In the genomic region with DNA sequence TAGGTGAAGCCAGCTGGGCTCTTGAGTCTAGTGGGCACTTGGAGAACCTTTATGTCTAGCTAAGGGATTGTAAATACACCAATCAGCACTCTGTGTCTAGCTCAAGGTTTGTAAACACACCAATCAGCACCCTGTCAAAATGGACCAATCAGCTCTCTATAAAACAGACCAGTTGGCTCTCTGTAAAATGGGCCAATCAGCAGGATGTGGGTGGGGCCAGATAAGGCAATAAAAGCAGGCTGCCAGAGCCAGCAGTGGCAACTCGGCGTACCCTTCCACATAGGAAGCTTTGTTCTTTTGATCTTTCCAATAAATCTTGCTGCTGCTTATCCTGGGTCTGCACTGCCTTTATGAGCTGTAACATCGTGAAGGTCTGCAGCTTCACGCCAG, we compare ENCODE assay signal across 14 cellular contexts. TPM values are rescaled to one million over a fixed set of nuclear protein-coding genes. Genes with fewer than 3 reads are reported as not detected.
DNase-seq lines count a peak whose midpoint lies in the region; ATAC-seq, FAIRE-seq and TF ChIP-seq lines count a peak whose summit lies in the region.
"Not testable (repeated sequence)": the region's sequence is repeated elsewhere in the genome, so short reads cannot be mapped to it uniquely, and the experiment has no call there.
"Had no signal": no experiment of that assay in that cellular context is flagged by ENCODE, and none has a peak within 500 bp of the region (broad histone marks: within the 10 kb centered on the region; RNA-seq: fewer than 3 reads in every experiment).

No MANE protein-coding gene starts in this region.

- H3K4me2 ChIP-seq in BLaER1 treated with 17β-estradiol and CSF1 and Interleukin-3, amounts not matched to agents 10 nM and 100 nM: peak overlapping the region in 8 of 11 experiments; percentile 50 to 100 (median 97); a peak in 13 of 22 replicates
- H3K4me2 ChIP-seq in HepG2 (ENCODE audit: low read depth, low read length): not testable (repeated sequence)

- not testable (repeated sequence) for TF ChIP-seq RAD21 in HepG2 (CRISPR knock-in tag; IDR thresholded peaks at IDR 0.05)

- not testable (repeated sequence) for H2AFZ ChIP-seq in HepG2 (ENCODE audit: low read length)

- not testable (repeated sequence) for H3K79me2 ChIP-seq in HepG2 (ENCODE audit: insufficient read depth, low read length)

- not testable (repeated sequence) for TF ChIP-seq POLR2A in HepG2 (IDR thresholded peaks at IDR 0.05; ENCODE audit: insufficient read depth in 1 of 2, low read depth in 2 of 2, low read length in 2 of 2); transverse colon (IDR thresholded peaks at IDR 0.05)

- H3K36me3 Mint-ChIP-seq in CD8-positive, alpha-beta memory T cell: peaks cover 14 to 38% (median 18%) of the 10 kb centered on the region in 3 donors
- peaks cover 24% of the 10 kb centered on the region for H3K36me3 Mint-ChIP-seq in WTC11
- H3K36me3 Mint-ChIP-seq in activated CD4-positive, alpha-beta memory T cell treated with anti-CD3 and anti-CD28 coated beads, Interleukin-2, amount 10 ng/mL, durations not matched to agents 7 days and 5 days (ENCODE audit: low read depth): peaks cover 34% of the 10 kb centered on the region
- peaks cover 0 to 22% (median 6%) of the 10 kb centered on the region in 3 donors for H3K36me3 Mint-ChIP-seq in naive thymus-derived CD8-positive, alpha-beta T cell

- H4K20me1 ChIP-seq in BLaER1 treated with 17β-estradiol and CSF1 and Interleukin-3, amounts not matched to agents 10 nM and 100 nM; HepG2 (ENCODE audit: insufficient read depth, low read length): not testable (repeated sequence)

- peak overlapping the region in 1 of 10 experiments; percentile 2; a peak in 1 of 20 replicates for H3K4me3 ChIP-seq in BLaER1 treated with 17β-estradiol and CSF1 and Interleukin-3, amounts not matched to agents 10 nM and 100 nM
- H3K4me3 ChIP-seq in CD8-positive, alpha-beta memory T cell (ENCODE audit: low read length); colonic mucosa; HepG2 (replicated peaks in 1 of 3; ENCODE audit: insufficient read depth in 1 of 3, low read depth in 2 of 3, low read length in 3 of 3); transverse colon: not testable (repeated sequence)

- not testable (repeated sequence) for FAIRE-seq in HepG2 (lab: Jason Lieb, UNC)

- not testable (repeated sequence) for H3K27me3 Mint-ChIP-seq in CD8-positive, alpha-beta memory T cell; activated CD4-positive, alpha-beta memory T cell treated with anti-CD3 and anti-CD28 coated beads, Interleukin-2, amount 10 ng/mL, durations not matched to agents 7 days and 5 days; naive thymus-derived CD8-positive, alpha-beta T cell
- H3K27me3 Mint-ChIP-seq in WTC11 (ENCODE audit: low read depth): peaks cover 17% of the 10 kb centered on the region

- H3K4me1 Mint-ChIP-seq in CD8-positive, alpha-beta memory T cell: peaks cover 33 to 50% (median 33%) of the 10 kb centered on the region in 3 donors
- H3K4me1 Mint-ChIP-seq in WTC11: peaks cover 10% of the 10 kb centered on the region
- peaks cover 43% of the 10 kb centered on the region for H3K4me1 Mint-ChIP-seq in activated CD4-positive, alpha-beta memory T cell treated with anti-CD3 and anti-CD28 coated beads, Interleukin-2, amount 10 ng/mL, durations not matched to agents 7 days and 5 days
- peaks cover 19 to 53% (median 44%) of the 10 kb centered on the region in 4 donors for H3K4me1 Mint-ChIP-seq in naive thymus-derived CD8-positive, alpha-beta T cell

- not testable (repeated sequence) for ATAC-seq in WTC11; HepG2; naive thymus-derived CD8-positive, alpha-beta T cell

- H3K27me3 ChIP-seq in BLaER1 treated with 17β-estradiol and CSF1 and Interleukin-3, amounts not matched to agents 10 nM and 100 nM; CD8-positive, alpha-beta memory T cell (ENCODE audit: insufficient read depth, low read length, poor library complexity, severe bottlenecking); colonic mucosa; transverse colon: not testable (repeated sequence)
- peaks cover 0 to 11% of the 10 kb centered on the region in 2 experiments; a peak in 2 of 5 replicates for H3K27me3 ChIP-seq in HepG2 (ENCODE audit: control insufficient read depth in 1 of 2, insufficient read depth in 2 of 2, low read length in 2 of 2)

- intact Hi-C loops in colonic mucosa (cut with DNase I); HepG2 (cut with micrococcal nuclease; ENCODE audit: unreplicated experiment); transverse colon (cut with DNase I; ENCODE audit: low total_unique reads): not testable (repeated sequence)

- DNase-seq in CD8-positive, alpha-beta memory T cell: peak in 1 of 5 donors; percentile 31
- not testable (repeated sequence) for DNase-seq in WTC11 (ENCODE audit: low spot score); colonic mucosa; HepG2 (ENCODE audit: low spot score); naive thymus-derived CD8-positive, alpha-beta T cell; transverse colon
- peak; percentile 22 for DNase-seq in activated CD4-positive, alpha-beta memory T cell treated with anti-CD3 and anti-CD28 coated beads, Interleukin-2, amount 10 ng/mL, durations not matched to agents 7 days and 5 days

- H3K9ac ChIP-seq in BLaER1 treated with 17β-estradiol and CSF1 and Interleukin-3, amounts not matched to agents 10 nM and 100 nM: peak overlapping the region in 1 of 11 experiments; percentile 8; a peak in 1 of 22 replicates
- H3K9ac ChIP-seq in colonic mucosa (ENCODE audit: low read depth in 2 of 2, low read length in 2 of 2); HepG2 (ENCODE audit: insufficient read depth, low read depth, low read length): not testable (repeated sequence)

- H3K4me3 Mint-ChIP-seq in CD8-positive, alpha-beta memory T cell: peak overlapping the region in 2 of 7 donors; percentile 12 to 15
- H3K4me3 Mint-ChIP-seq in WTC11; activated CD4-positive, alpha-beta memory T cell treated with anti-CD3 and anti-CD28 coated beads, Interleukin-2, amount 10 ng/mL, durations not matched to agents 7 days and 5 days: not testable (repeated sequence)
- H3K4me3 Mint-ChIP-seq in naive thymus-derived CD8-positive, alpha-beta T cell: peak overlapping the region in 2 of 10 donors; percentile 26 to 51

- peaks cover 7 to 12% (median 9%) of the 10 kb centered on the region in 11 experiments; a peak in 20 of 22 replicates for H3K36me3 ChIP-seq in BLaER1 treated with 17β-estradiol and CSF1 and Interleukin-3, amounts not matched to agents 10 nM and 100 nM
- not testable (repeated sequence) for H3K36me3 ChIP-seq in CD8-positive, alpha-beta memory T cell (ENCODE audit: insufficient read depth, low read length); colonic mucosa; HepG2 (replicated peaks in 1 of 2; ENCODE audit: control insufficient read depth in 1 of 2, insufficient read depth in 2 of 2, low read length in 2 of 2); transverse colon

- CTCF ChIA-PET in CD8-positive, alpha-beta memory T cell (lab: Charles Lee): interaction anchor here (0.6 to 1.9 kb wide), 4 partner anchors 37 to 74 kb away, joined by 3 to 7 read pairs (median 3); no protein-coding TSS in a partner anchor
- CTCF ChIA-PET in WTC11 (lab: Charles Lee): interaction anchor here (0.9 to 2.5 kb wide), 3 partner anchors 36 to 57 kb away, joined by 3 to 11 read pairs (median 4); no protein-coding TSS in a partner anchor
- CTCF ChIA-PET in activated CD4-positive, alpha-beta memory T cell treated with anti-CD3 and anti-CD28 coated beads, Interleukin-2, amount 10 ng/mL, durations not matched to agents 7 days and 5 days (lab: Charles Lee): interaction anchor here (1.4 to 1.9 kb wide), 4 partner anchors 12 to 67 kb away, joined by 3 to 5 read pairs (median 4); partner anchors contain the start of genes KIF22 and PAGR1
- CTCF ChIA-PET in HepG2 (lab: Yijun Ruan, JAX; ENCODE audit: low intra/inter-chr PET ratio, low total read pairs): not testable (repeated sequence)

- H3K9me3 ChIP-seq in BLaER1 treated with 17β-estradiol and CSF1 and Interleukin-3, amounts not matched to agents 10 nM and 100 nM (replicated peaks in 1 of 11): peaks cover 5 to 22% (median 14%) of the 10 kb centered on the region in 11 experiments; a peak in 18 of 22 replicates
- H3K9me3 ChIP-seq in CD8-positive, alpha-beta memory T cell (ENCODE audit: low read length); colonic mucosa; HepG2 (ENCODE audit: low read length); transverse colon: not testable (repeated sequence)

- H3K27ac Mint-ChIP-seq in CD8-positive, alpha-beta memory T cell: peak overlapping the region in 7 of 8 donors; percentile 33 to 86 (median 74)
- H3K27ac Mint-ChIP-seq in WTC11; activated CD4-positive, alpha-beta memory T cell treated with anti-CD3 and anti-CD28 coated beads, Interleukin-2, amount 10 ng/mL, durations not matched to agents 7 days and 5 days: not testable (repeated sequence)
- H3K27ac Mint-ChIP-seq in naive thymus-derived CD8-positive, alpha-beta T cell: peak overlapping the region in 9 of 10 donors; percentile 48 to 85 (median 74)

- in situ Hi-C loops in HepG2 (cut with HindIII; ENCODE audit: extremely low pct_ligation_motif_present, low pct_unique_long_range_greater_than_20kb); transverse colon (cut with MboI; ENCODE audit: low pct_ligation_motif_present in 1 of 4, low pct_unique_long_range_greater_than_20kb in 1 of 4, low sequenced_read_pairs in 3 of 4): not testable (repeated sequence)

- TF ChIP-seq CTCF in WTC11 (IDR thresholded peaks at IDR 0.05); colonic mucosa (IDR thresholded peaks at IDR 0.05); HepG2 (CRISPR knock-in tag; IDR thresholded peaks at IDR 0.05); transverse colon (IDR thresholded peaks at IDR 0.05): not testable (repeated sequence)

- H3K27ac ChIP-seq in BLaER1 treated with 17β-estradiol and CSF1 and Interleukin-3, amounts not matched to agents 10 nM and 100 nM: peak overlapping the region in 7 of 11 experiments; percentile 30 to 98 (median 97); a peak in 11 of 22 replicates
- not testable (repeated sequence) for H3K27ac ChIP-seq in CD8-positive, alpha-beta memory T cell (ENCODE audit: low read depth, low read length); HepG2 (ENCODE audit: extremely low read length, insufficient read depth, low read length)
- H3K27ac ChIP-seq in colonic mucosa (peak overlapping the region; percentile 62), transverse colon (peak overlapping the region; percentile 53 to 81 (median 72))

- not testable (repeated sequence) for H3K9me3 Mint-ChIP-seq in CD8-positive, alpha-beta memory T cell; activated CD4-positive, alpha-beta memory T cell treated with anti-CD3 and anti-CD28 coated beads, Interleukin-2, amount 10 ng/mL, durations not matched to agents 7 days and 5 days; naive thymus-derived CD8-positive, alpha-beta T cell
- H3K9me3 Mint-ChIP-seq in WTC11: peaks cover 15% of the 10 kb centered on the region

- not testable (repeated sequence) for TF ChIP-seq EP300 in HepG2 (IDR thresholded peaks at IDR 0.05; ENCODE audit: low read depth in 2 of 2, low read length in 2 of 2); HepG2 (CRISPR knock-in tag; IDR thresholded peaks at IDR 0.05; ENCODE audit: borderline replicate concordance); transverse colon (IDR thresholded peaks at IDR 0.05; ENCODE audit: low read depth)

- peaks cover 31 to 67% (median 60%) of the 10 kb centered on the region in 10 experiments for H3K4me1 ChIP-seq in BLaER1 treated with 17β-estradiol and CSF1 and Interleukin-3, amounts not matched to agents 10 nM and 100 nM
- peaks cover 36% of the 10 kb centered on the region for H3K4me1 ChIP-seq in CD8-positive, alpha-beta memory T cell (ENCODE audit: insufficient read depth, low read length)
- not testable (repeated sequence) for H3K4me1 ChIP-seq in colonic mucosa
- H3K4me1 ChIP-seq in HepG2 (ENCODE audit: insufficient read depth, low read length): peaks cover 27% of the 10 kb centered on the region
- peaks cover 6 to 38% (median 23%) of the 10 kb centered on the region in 4 donors for H3K4me1 ChIP-seq in transverse colon

- WGBS in HepG2 (ENCODE audit: low lambda C conversion rate): 57% methylated on average over 4 of the region's 4 CpGs
- 64% methylated on average over 4 of the region's 4 CpGs; no CpG with 5 or more reads in 1 of the 2 donors for WGBS in transverse colon (ENCODE audit: low coverage in 1 of 2), 2 donors

- POLR2A ChIA-PET in CD8-positive, alpha-beta memory T cell (lab: Charles Lee): not testable (repeated sequence)
- POLR2A ChIA-PET in WTC11 (lab: Charles Lee) (interaction anchor here (0.6 kb wide), 1 partner anchor 60 kb away, joined by 5 read pairs; no protein-coding TSS in a partner anchor), HepG2 (lab: Yijun Ruan, JAX) (interaction anchor here (1.7 kb wide), 1 partner anchor 42 kb away, joined by 7 read pairs; the partner anchor contains the start of gene KIF22)
- POLR2A ChIA-PET in activated CD4-positive, alpha-beta memory T cell treated with anti-CD3 and anti-CD28 coated beads, Interleukin-2, amount 10 ng/mL, durations not matched to agents 7 days and 5 days (lab: Charles Lee): interaction anchor here (1.0 to 1.4 kb wide), 5 partner anchors 10 to 42 kb away, joined by 3 to 8 read pairs (median 3); partner anchors contain the start of gene KIF22
- POLR2A ChIA-PET in naive thymus-derived CD8-positive, alpha-beta T cell (lab: Charles Lee): interaction anchor here (0.6 to 10.1 kb wide), 6 partner anchors 9 to 59 kb away, joined by 3 to 223 read pairs (median 4); partner anchors contain the start of gene KIF22

- BruUV-seq in HepG2 (replicated peaks; lab: Mats Ljungman, UMichigan): not testable (repeated sequence)

RNA-seq across cellular contexts. Expression of gene C16orf54, which starts 3.0 kb away (rescaled TPM):
- total RNA-seq in CD8-positive, alpha-beta memory T cell: 10 to 100 TPM; 32.3 to 33.3 TPM
- polyA plus RNA-seq in CD8-positive, alpha-beta memory T cell: 45.0 TPM
- total RNA-seq in WTC11 (2021): 0.09 to 0.14 TPM (median 0.11 TPM) in 3 replicates
- total RNA-seq in activated CD4-positive, alpha-beta memory T cell treated with anti-CD3 and anti-CD28 coated beads, Interleukin-2, amount 10 ng/mL, durations not matched to agents 7 days and 5 days: 10 to 100 TPM; 94.6 to 99.2 TPM
- 1 to 10 TPM; 1.7 TPM for total RNA-seq in colonic mucosa
- total RNA-seq in HepG2 (2016; rRNA removed; fragmentation: Illumina TruSeq; extraction: Trizol): not detected in 2 replicates
- total RNA-seq in HepG2 (2016; cell fraction: cytosol; rRNA removed; fragmentation: Illumina TruSeq; extraction: Trizol; ENCODE audit: low read depth): not detected in 2 replicates
- total RNA-seq in HepG2 (2016; cell fraction: insoluble cytoplasmic fraction; rRNA removed; fragmentation: Illumina TruSeq; extraction: Trizol): not detected in 2 replicates
- not detected in 2 replicates for total RNA-seq in HepG2 (2016; cell fraction: membrane; rRNA removed; fragmentation: Illumina TruSeq; extraction: Trizol)
- not detected in 2 replicates for total RNA-seq in HepG2 (2016; cell fraction: nucleus; rRNA removed; fragmentation: Illumina TruSeq; extraction: Trizol)
- not detected in 2 replicates for polyA plus RNA-seq in HepG2 (2011; rRNA removed)
- not detected in 2 replicates for polyA plus RNA-seq in HepG2 (2011; cell fraction: cytosol; rRNA removed)
- polyA plus RNA-seq in HepG2 (2011; cell fraction: nucleus; rRNA removed): not detected in 2 replicates
- polyA plus RNA-seq in HepG2 (2012): not detected in 2 replicates
- polyA plus RNA-seq in HepG2 (2016; cell fraction: cytosol; fragmentation: Illumina TruSeq; extraction: Trizol; ENCODE audit: low read depth): not detected in 2 replicates
- polyA plus RNA-seq in HepG2 (2016; cell fraction: insoluble cytoplasmic fraction; fragmentation: Illumina TruSeq; extraction: Trizol; ENCODE audit: low read depth): not detected in 2 replicates
- not detected in 2 replicates for polyA plus RNA-seq in HepG2 (2016; cell fraction: membrane; fragmentation: Illumina TruSeq; extraction: Trizol; ENCODE audit: low read depth)
- not detected in 2 replicates for polyA plus RNA-seq in HepG2 (2016; cell fraction: nucleus; fragmentation: Illumina TruSeq; extraction: Trizol; ENCODE audit: insufficient read depth, low read depth)
- polyA minus RNA-seq in HepG2 (2011; rRNA and poly(A)+ RNA removed; ENCODE audit: low replicate concordance): not detected in 2 replicates
- not detected in 2 replicates for polyA minus RNA-seq in HepG2 (2011; cell fraction: cytosol; rRNA and poly(A)+ RNA removed)
- polyA minus RNA-seq in HepG2 (2011; cell fraction: nucleus; rRNA and poly(A)+ RNA removed): not detected in 2 replicates
- total RNA-seq in naive thymus-derived CD8-positive, alpha-beta T cell: 100 to 1,000 TPM; 108 to 110 TPM
- 10 to 100 TPM; 20.7 to 32.7 (median 29.2) TPM for polyA plus RNA-seq in naive thymus-derived CD8-positive, alpha-beta T cell
- 1 to 10 TPM in 3 of 4 donors, not detected in 1; 3.0 to 8.2 (median 3.8) TPM for total RNA-seq in transverse colon
- total RNA-seq: G401, PC-3 had no signal
- polyA plus RNA-seq: BJ had no signal

RNA-seq across cellular contexts. Expression of gene ZG16, which starts 29.3 kb away (rescaled TPM):
- total RNA-seq in CD8-positive, alpha-beta memory T cell: not detected
- not detected for polyA plus RNA-seq in CD8-positive, alpha-beta memory T cell
- total RNA-seq in WTC11 (2021): not detected in 3 replicates
- not detected for total RNA-seq in activated CD4-positive, alpha-beta memory T cell treated with anti-CD3 and anti-CD28 coated beads, Interleukin-2, amount 10 ng/mL, durations not matched to agents 7 days and 5 days
- 100 to 1,000 TPM; 280 to 758 TPM for total RNA-seq in colonic mucosa
- total RNA-seq in HepG2 (2016; rRNA removed; fragmentation: Illumina TruSeq; extraction: Trizol): 0.07 and 0.15 TPM in 2 replicates
- 0.18 and 0.30 TPM in 2 replicates for total RNA-seq in HepG2 (2016; cell fraction: cytosol; rRNA removed; fragmentation: Illumina TruSeq; extraction: Trizol; ENCODE audit: low read depth)
- 0.09 TPM in 2 replicates for total RNA-seq in HepG2 (2016; cell fraction: insoluble cytoplasmic fraction; rRNA removed; fragmentation: Illumina TruSeq; extraction: Trizol)
- 0.17 and 0.22 TPM in 2 replicates for total RNA-seq in HepG2 (2016; cell fraction: membrane; rRNA removed; fragmentation: Illumina TruSeq; extraction: Trizol)
- not detected in 2 replicates for total RNA-seq in HepG2 (2016; cell fraction: nucleus; rRNA removed; fragmentation: Illumina TruSeq; extraction: Trizol)
- polyA plus RNA-seq in HepG2 (2011; rRNA removed): 0.01 and 0.04 TPM in 2 replicates
- 0.01 TPM in 1 of 2 replicates, not detected in the other for polyA plus RNA-seq in HepG2 (2011; cell fraction: cytosol; rRNA removed)
- not detected in 2 replicates for polyA plus RNA-seq in HepG2 (2011; cell fraction: nucleus; rRNA removed)
- 0.11 TPM in 1 of 2 replicates, not detected in the other for polyA plus RNA-seq in HepG2 (2012)
- polyA plus RNA-seq in HepG2 (2016; cell fraction: cytosol; fragmentation: Illumina TruSeq; extraction: Trizol; ENCODE audit: low read depth): 0.35 and 0.42 TPM in 2 replicates
- polyA plus RNA-seq in HepG2 (2016; cell fraction: insoluble cytoplasmic fraction; fragmentation: Illumina TruSeq; extraction: Trizol; ENCODE audit: low read depth): 0.12 and 0.16 TPM in 2 replicates
- 0.26 and 0.42 TPM in 2 replicates for polyA plus RNA-seq in HepG2 (2016; cell fraction: membrane; fragmentation: Illumina TruSeq; extraction: Trizol; ENCODE audit: low read depth)
- 0.13 TPM in 1 of 2 replicates, not detected in the other for polyA plus RNA-seq in HepG2 (2016; cell fraction: nucleus; fragmentation: Illumina TruSeq; extraction: Trizol; ENCODE audit: insufficient read depth, low read depth)
- polyA minus RNA-seq in HepG2 (2011; rRNA and poly(A)+ RNA removed; ENCODE audit: low replicate concordance): 0.05 TPM in 1 of 2 replicates, not detected in the other
- not detected in 2 replicates for polyA minus RNA-seq in HepG2 (2011; cell fraction: cytosol; rRNA and poly(A)+ RNA removed)
- not detected in 2 replicates for polyA minus RNA-seq in HepG2 (2011; cell fraction: nucleus; rRNA and poly(A)+ RNA removed)
- total RNA-seq in naive thymus-derived CD8-positive, alpha-beta T cell: not detected
- not detected for polyA plus RNA-seq in naive thymus-derived CD8-positive, alpha-beta T cell
- total RNA-seq in transverse colon: 1,000 to 10,000 TPM in 1 of 4 donors, 100 to 1,000 TPM in 1, 10 to 100 TPM in 2; 73.4 to 1,268 (median 104) TPM
- total RNA-seq: Daoy, G401, H4, PC-3 had no signal
- polyA plus RNA-seq: BJ, IgD-negative memory B cell had no signal

RNA-seq across cellular contexts. Expression of gene KIF22, which starts 41.8 kb away (rescaled TPM):
- total RNA-seq in CD8-positive, alpha-beta memory T cell: 100 to 1,000 TPM; 118 to 131 TPM
- 61.2 TPM for polyA plus RNA-seq in CD8-positive, alpha-beta memory T cell
- total RNA-seq in WTC11 (2021) (165 to 182 TPM (median 175 TPM) in 3 replicates), colonic mucosa (100 to 1,000 TPM in 1 of 2 donors, 10 to 100 TPM in 1; 60.7 to 150 TPM), HepG2 (2016; rRNA removed; fragmentation: Illumina TruSeq; extraction: Trizol) (103 and 118 TPM in 2 replicates), transverse colon (100 to 1,000 TPM in 1 of 4 donors, 10 to 100 TPM in 3; 37.6 to 159 (median 59.5) TPM)
- 100 to 1,000 TPM; 187 to 192 TPM for total RNA-seq in activated CD4-positive, alpha-beta memory T cell treated with anti-CD3 and anti-CD28 coated beads, Interleukin-2, amount 10 ng/mL, durations not matched to agents 7 days and 5 days
- 18.5 and 19.7 TPM in 2 replicates for total RNA-seq in HepG2 (2016; cell fraction: cytosol; rRNA removed; fragmentation: Illumina TruSeq; extraction: Trizol; ENCODE audit: low read depth)
- total RNA-seq in HepG2 (2016; cell fraction: insoluble cytoplasmic fraction; rRNA removed; fragmentation: Illumina TruSeq; extraction: Trizol): 91.9 and 121 TPM in 2 replicates
- total RNA-seq in HepG2 (2016; cell fraction: membrane; rRNA removed; fragmentation: Illumina TruSeq; extraction: Trizol): 25.3 and 25.9 TPM in 2 replicates
- 125 and 140 TPM in 2 replicates for total RNA-seq in HepG2 (2016; cell fraction: nucleus; rRNA removed; fragmentation: Illumina TruSeq; extraction: Trizol)
- 68.4 and 95.8 TPM in 2 replicates for polyA plus RNA-seq in HepG2 (2011; rRNA removed)
- 37.5 and 70.2 TPM in 2 replicates for polyA plus RNA-seq in HepG2 (2011; cell fraction: cytosol; rRNA removed)
- polyA plus RNA-seq in HepG2 (2011; cell fraction: nucleus; rRNA removed): 159 and 266 TPM in 2 replicates
- 32.0 and 51.7 TPM in 2 replicates for polyA plus RNA-seq in HepG2 (2012)
- 11.4 and 13.1 TPM in 2 replicates for polyA plus RNA-seq in HepG2 (2016; cell fraction: cytosol; fragmentation: Illumina TruSeq; extraction: Trizol; ENCODE audit: low read depth)
- 85.0 and 106 TPM in 2 replicates for polyA plus RNA-seq in HepG2 (2016; cell fraction: insoluble cytoplasmic fraction; fragmentation: Illumina TruSeq; extraction: Trizol; ENCODE audit: low read depth)
- 15.8 and 19.2 TPM in 2 replicates for polyA plus RNA-seq in HepG2 (2016; cell fraction: membrane; fragmentation: Illumina TruSeq; extraction: Trizol; ENCODE audit: low read depth)
- polyA plus RNA-seq in HepG2 (2016; cell fraction: nucleus; fragmentation: Illumina TruSeq; extraction: Trizol; ENCODE audit: insufficient read depth, low read depth): 240 and 250 TPM in 2 replicates
- 158 and 325 TPM in 2 replicates for polyA minus RNA-seq in HepG2 (2011; rRNA and poly(A)+ RNA removed; ENCODE audit: low replicate concordance)
- 28.8 and 45.0 TPM in 2 replicates for polyA minus RNA-seq in HepG2 (2011; cell fraction: cytosol; rRNA and poly(A)+ RNA removed)
- 109 and 117 TPM in 2 replicates for polyA minus RNA-seq in HepG2 (2011; cell fraction: nucleus; rRNA and poly(A)+ RNA removed)
- 10 to 100 TPM; 79.6 to 84.6 TPM for total RNA-seq in naive thymus-derived CD8-positive, alpha-beta T cell
- polyA plus RNA-seq in naive thymus-derived CD8-positive, alpha-beta T cell: 10 to 100 TPM; 36.9 to 45.4 (median 39.6) TPM

RNA-seq across cellular contexts. Expression of gene MAZ, which starts 57.6 kb away (rescaled TPM):
- 100 to 1,000 TPM; 455 to 478 TPM for total RNA-seq in CD8-positive, alpha-beta memory T cell
- 85.7 TPM for polyA plus RNA-seq in CD8-positive, alpha-beta memory T cell
- total RNA-seq in WTC11 (2021) (392 to 405 TPM (median 395 TPM) in 3 replicates), colonic mucosa (100 to 1,000 TPM; 286 to 441 TPM), HepG2 (2016; rRNA removed; fragmentation: Illumina TruSeq; extraction: Trizol) (229 and 277 TPM in 2 replicates), transverse colon (100 to 1,000 TPM; 170 to 292 (median 233) TPM)
- total RNA-seq in activated CD4-positive, alpha-beta memory T cell treated with anti-CD3 and anti-CD28 coated beads, Interleukin-2, amount 10 ng/mL, durations not matched to agents 7 days and 5 days: 100 to 1,000 TPM; 365 to 376 TPM
- total RNA-seq in HepG2 (2016; cell fraction: cytosol; rRNA removed; fragmentation: Illumina TruSeq; extraction: Trizol; ENCODE audit: low read depth): 423 and 431 TPM in 2 replicates
- 196 and 286 TPM in 2 replicates for total RNA-seq in HepG2 (2016; cell fraction: insoluble cytoplasmic fraction; rRNA removed; fragmentation: Illumina TruSeq; extraction: Trizol)
- total RNA-seq in HepG2 (2016; cell fraction: membrane; rRNA removed; fragmentation: Illumina TruSeq; extraction: Trizol): 825 and 837 TPM in 2 replicates
- 134 and 167 TPM in 2 replicates for total RNA-seq in HepG2 (2016; cell fraction: nucleus; rRNA removed; fragmentation: Illumina TruSeq; extraction: Trizol)
- 203 and 255 TPM in 2 replicates for polyA plus RNA-seq in HepG2 (2011; rRNA removed)
- 164 and 235 TPM in 2 replicates for polyA plus RNA-seq in HepG2 (2011; cell fraction: cytosol; rRNA removed)
- 242 and 334 TPM in 2 replicates for polyA plus RNA-seq in HepG2 (2011; cell fraction: nucleus; rRNA removed)
- 301 and 452 TPM in 2 replicates for polyA plus RNA-seq in HepG2 (2012)
- polyA plus RNA-seq in HepG2 (2016; cell fraction: cytosol; fragmentation: Illumina TruSeq; extraction: Trizol; ENCODE audit: low read depth): 608 and 677 TPM in 2 replicates
- 287 and 420 TPM in 2 replicates for polyA plus RNA-seq in HepG2 (2016; cell fraction: insoluble cytoplasmic fraction; fragmentation: Illumina TruSeq; extraction: Trizol; ENCODE audit: low read depth)
- polyA plus RNA-seq in HepG2 (2016; cell fraction: membrane; fragmentation: Illumina TruSeq; extraction: Trizol; ENCODE audit: low read depth): 1,001 and 1,210 TPM in 2 replicates
- polyA plus RNA-seq in HepG2 (2016; cell fraction: nucleus; fragmentation: Illumina TruSeq; extraction: Trizol; ENCODE audit: insufficient read depth, low read depth): 330 and 379 TPM in 2 replicates
- 512 and 628 TPM in 2 replicates for polyA minus RNA-seq in HepG2 (2011; rRNA and poly(A)+ RNA removed; ENCODE audit: low replicate concordance)
- polyA minus RNA-seq in HepG2 (2011; cell fraction: cytosol; rRNA and poly(A)+ RNA removed): 217 and 237 TPM in 2 replicates
- polyA minus RNA-seq in HepG2 (2011; cell fraction: nucleus; rRNA and poly(A)+ RNA removed): 59.9 and 60.5 TPM in 2 replicates
- 100 to 1,000 TPM; 278 to 282 TPM for total RNA-seq in naive thymus-derived CD8-positive, alpha-beta T cell
- 10 to 100 TPM; 50.3 to 74.6 (median 58.8) TPM for polyA plus RNA-seq in naive thymus-derived CD8-positive, alpha-beta T cell

Comparison
In these comparisons a context has a peak if more than half of its experiments do, and no peak if none do; other contexts are left out.
1. RNA of gene ZG16, which starts 29.3 kb away (total RNA-seq): 280 to 758 TPM in colonic mucosa and 73.4 to 1,268 TPM in transverse colon; 0.07 to 0.30 TPM in HepG2, not detected in WTC11, not detected in CD8-positive, alpha-beta memory T cell, not detected in activated CD4-positive, alpha-beta memory T cell treated with anti-CD3 and anti-CD28 coated beads, Interleukin-2, amount 10 ng/mL, durations not matched to agents 7 days and 5 days and not detected in naive thymus-derived CD8-positive, alpha-beta T cell; every median in the first group is over 10 times any median in the second.